In the genomic region with DNA sequence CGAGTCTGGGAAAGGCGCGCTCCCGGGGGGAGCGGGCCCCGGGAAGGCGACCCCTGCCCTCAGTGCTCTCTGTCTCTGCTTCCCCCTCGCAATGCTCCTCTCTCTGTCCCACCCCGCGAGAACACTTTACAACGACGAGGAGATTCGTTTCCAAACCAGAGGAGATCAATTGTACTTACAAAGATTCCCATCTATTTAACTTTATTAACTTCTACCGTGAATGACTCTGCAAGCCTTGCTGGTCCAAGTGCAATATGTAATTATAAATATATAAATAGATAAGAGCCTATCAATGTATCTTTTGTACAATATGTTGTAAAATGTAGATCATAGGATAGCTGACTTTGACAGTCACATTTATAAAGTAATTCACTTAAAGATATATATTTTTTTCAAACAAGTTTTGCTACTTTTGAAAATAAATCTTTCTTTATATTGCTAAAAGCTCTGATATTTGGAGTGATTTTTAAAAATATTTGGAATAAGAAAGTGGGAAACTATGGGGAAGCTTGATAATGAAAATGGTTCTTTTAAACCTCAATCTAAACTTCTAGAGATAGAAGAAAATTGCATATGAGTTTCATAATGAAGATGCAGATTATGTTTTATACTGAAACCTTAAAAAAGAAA, we compare ENCODE assay signal across 8 cellular contexts. TPM values are rescaled to one million over a fixed set of nuclear protein-coding genes. Genes with fewer than 3 reads are reported as not detected.
DNase-seq lines count a peak whose midpoint lies in the region; ATAC-seq, FAIRE-seq and TF ChIP-seq lines count a peak whose summit lies in the region.

No MANE protein-coding gene starts in this region.

- no peaks in the 10 kb centered on the region for H3K36me3 ChIP-seq in ES-I3 (ENCODE audit: insufficient read depth, low read length)
- no peaks in the 10 kb centered on the region for H3K36me3 ChIP-seq in SJSA1
- no peaks in the 10 kb centered on the region for H3K36me3 ChIP-seq in prostate gland

- H3K4me3 ChIP-seq in SJSA1 (peak overlapping the region; percentile 53), prostate gland (peak overlapping the region; percentile 27 to 37)

- H3K27ac ChIP-seq in SJSA1: peak overlapping the region; percentile 11; the same call in 1 of the 2 replicates
- H3K27ac ChIP-seq in prostate gland: peak overlapping the region; percentile 76 to 83

- no peak for TF ChIP-seq POLR2A in prostate gland (IDR thresholded peaks at IDR 0.05)

- FAIRE-seq in frontal cortex (lab: Jason Lieb, UNC): peak; percentile 63

- WGBS in prostate gland: 1% methylated on average over 14 of the region's 14 CpGs

- H3K9me3 ChIP-seq in ES-I3 (ENCODE audit: control insufficient read depth, insufficient read depth, low read length): no peaks in the 10 kb centered on the region
- no peaks in the 10 kb centered on the region for H3K9me3 ChIP-seq in SJSA1 (replicated peaks)
- no peaks in the 10 kb centered on the region for H3K9me3 ChIP-seq in prostate gland

- no peaks in the 10 kb centered on the region for H3K27me3 ChIP-seq in SJSA1 (replicated peaks)
- peaks cover 22% of the 10 kb centered on the region for H3K27me3 ChIP-seq in prostate gland (replicated peaks; ENCODE audit: insufficient read depth)

- peak overlapping the region; percentile 26; the same call in 1 of the 2 replicates for H3K9ac ChIP-seq in ES-I3 (ENCODE audit: low read depth, low read length)

- DNase-seq in SJSA1 (ENCODE audit: low read depth in 1 of 2, low spot score in 2 of 2) (peak in 1 of 2 experiments; percentile 25), frontal cortex (ENCODE audit: low spot score in 2 of 2) (no peak), prostate gland (ENCODE audit: low spot score) (no peak), GM10266 (ENCODE audit: extremely low spot score) (no peak), OCI-M1 (lab: John Stamatoyannopoulos, UW) (no peak), left colon (no peak)

- intact Hi-C loops in prostate gland (cut with DNase I): loop anchor here (2.0 to 10.0 kb wide), 3 partner anchors 25 to 1077 kb away; a partner anchor contains a TSS
- intact Hi-C loops in left colon (cut with DNase I, micrococcal nuclease): no loop called here

- H3K4me1 ChIP-seq in ES-I3 (ENCODE audit: insufficient read depth, low read length) (peaks cover 12% of the 10 kb centered on the region), SJSA1 (replicated peaks) (peaks cover 15% of the 10 kb centered on the region), prostate gland (replicated peaks) (no peaks in the 10 kb centered on the region)

- ATAC-seq in GM19035 (IDR thresholded peaks at IDR 0.05; ENCODE audit: unreplicated experiment) (no peak), left colon (no peak)

- no peak for TF ChIP-seq CTCF in prostate gland (IDR thresholded peaks at IDR 0.05)
- TF ChIP-seq CTCF in GM10266 (IDR thresholded peaks at IDR 0.05; ENCODE audit: control insufficient read depth, insufficient read depth, low read depth, missing control alignments): no peak

RNA-seq across cellular contexts. Expression of a gene that starts 3.0 kb away (rescaled TPM):
- 0.08 TPM in 1 of 2 replicates, not detected in the other for total RNA-seq in SJSA1 (2014; rRNA removed; shearing (Covaris generic))
- not detected for total RNA-seq in frontal cortex
- 1 to 10 TPM; 4.9 to 9.7 TPM for total RNA-seq in prostate gland
- 1 to 10 TPM; 2.3 to 6.9 TPM for total RNA-seq in left colon
